ENCODE assay signal across 22 cellular contexts in genomic region chr6:98146656-98147055, GRCh38.
DNase-seq lines count a peak whose midpoint lies in the region; ATAC-seq, FAIRE-seq and TF ChIP-seq lines count a peak whose summit lies in the region.
"Had no signal": no experiment of that assay in that cellular context is flagged by ENCODE, and none has a peak within 500 bp of the region (broad histone marks: within the 10 kb centered on the region; RNA-seq: fewer than 3 reads in every experiment).

No MANE protein-coding gene starts in this region.

- peak; percentile 21 for FAIRE-seq in D721Med (lab: Jason Lieb, UNC)
- FAIRE-seq: GM12891, GM18507 had no signal

- no peaks in the 10 kb centered on the region for H3K4me1 Mint-ChIP-seq in activated T-cell treated with anti-CD3 and anti-CD28 coated beads, Interleukin-2, amount 50 U/mL, for 4 hours (ENCODE audit: low read depth)
- H3K4me1 Mint-ChIP-seq: B cell; CD14-positive monocyte; CD8-positive, alpha-beta memory T cell had no signal

- in situ Hi-C loops in astrocyte of the spinal cord (cut with HindIII; ENCODE audit: low sequenced_read_pairs): no loop called here

- DNase-seq in D721Med (ENCODE audit: insufficient read length, low spot score) (no peak), M059J (ENCODE audit: low read depth) (peak; percentile 3), RWPE2 (ENCODE audit: low spot score) (no peak), astrocyte of the spinal cord (ENCODE audit: low read depth, low spot score) (peak; percentile 17), HuH-7.5 (ENCODE audit: low spot score) (no peak), C1 segment of cervical spinal cord (lab: John Stamatoyannopoulos, UW) (no peak)
- no peak for DNase-seq in activated T-cell treated with anti-CD3 and anti-CD28 coated beads, Interleukin-2, amount 50 U/mL, for 4 hours
- DNase-seq: CD4-positive, alpha-beta T cell; CD8-positive, alpha-beta memory T cell; DMS53; DMS79 treated with DMSO at 0.1 percent for 48 hours; GF-D8; GOT3; H7; HCEC 1CT had no signal

- ATAC-seq in RWPE2 (ENCODE audit: low read depth): peak; percentile 50; the same call in 2 of the 3 replicates
- ATAC-seq in activated T-cell treated with anti-CD3 and anti-CD28 coated beads, Interleukin-2, amount 50 U/mL, for 4 hours: no peak
- no peak for ATAC-seq in HG03135 (IDR thresholded peaks at IDR 0.05; ENCODE audit: unreplicated experiment)

- H3K36me3 ChIP-seq in RWPE2 (ENCODE audit: low read depth): no peaks in the 10 kb centered on the region
- H3K36me3 ChIP-seq: BLaER1 had no signal

- H3K27me3 ChIP-seq in RWPE2 (ENCODE audit: insufficient read depth, poor library complexity, severe bottlenecking): peaks cover 5% of the 10 kb centered on the region
- H3K27me3 ChIP-seq: BLaER1 had no signal

- H3K4me1 ChIP-seq in RWPE2 (ENCODE audit: insufficient read depth, poor library complexity, severe bottlenecking): no peaks in the 10 kb centered on the region
- H3K4me1 ChIP-seq: BLaER1 had no signal

- H3K9me3 ChIP-seq in RWPE2 (ENCODE audit: severe bottlenecking): no peaks in the 10 kb centered on the region

- no peaks in the 10 kb centered on the region for H3K27me3 Mint-ChIP-seq in activated T-cell treated with anti-CD3 and anti-CD28 coated beads, Interleukin-2, amount 50 U/mL, for 4 hours (ENCODE audit: low read depth)
- H3K27me3 Mint-ChIP-seq: B cell; CD4-positive, alpha-beta T cell; CD8-positive, alpha-beta memory T cell had no signal

- H3K27ac ChIP-seq in RWPE2 (ENCODE audit: poor library complexity, severe bottlenecking): no peak overlapping the region
- H3K27ac ChIP-seq: 22Rv1, BLaER1 had no signal

- no peaks in the 10 kb centered on the region for H3K36me3 Mint-ChIP-seq in activated T-cell treated with anti-CD3 and anti-CD28 coated beads, Interleukin-2, amount 50 U/mL, for 4 hours (ENCODE audit: insufficient read depth)
- H3K36me3 Mint-ChIP-seq: CD14-positive monocyte; CD8-positive, alpha-beta memory T cell had no signal

- peaks cover 15% of the 10 kb centered on the region for H3K9me3 Mint-ChIP-seq in activated T-cell treated with anti-CD3 and anti-CD28 coated beads, Interleukin-2, amount 50 U/mL, for 4 hours

- H3K4me3 ChIP-seq in RWPE2 (ENCODE audit: severe bottlenecking): no peak overlapping the region
- no peak overlapping the region for H3K4me3 ChIP-seq in astrocyte of the spinal cord (ENCODE audit: low read depth, low read length)
- H3K4me3 ChIP-seq: BLaER1 had no signal

- no peak overlapping the region for H3K4me3 Mint-ChIP-seq in activated T-cell treated with anti-CD3 and anti-CD28 coated beads, Interleukin-2, amount 50 U/mL, for 4 hours
- H3K4me3 Mint-ChIP-seq: B cell; CD14-positive monocyte; CD4-positive, alpha-beta T cell; CD8-positive, alpha-beta memory T cell had no signal

- TF ChIP-seq CTCF in D721Med (IDR thresholded peaks at IDR 0.05; ENCODE audit: insufficient read depth, missing control alignments) (no peak), RWPE2 (IDR thresholded peaks at IDR 0.05; ENCODE audit: poor library complexity, severe bottlenecking) (no peak), astrocyte of the spinal cord (IDR thresholded peaks at IDR 0.05; ENCODE audit: low read depth, low read length) (no peak)

Comparison
In these comparisons a context has a peak if more than half of its experiments do, and no peak if none do; other contexts are left out.
1. DNase-seq: peak in M059J (single experiment) and astrocyte of the spinal cord (single experiment); none in D721Med (single experiment), RWPE2 (single experiment), activated T-cell treated with anti-CD3 and anti-CD28 coated beads, Interleukin-2, amount 50 U/mL, for 4 hours (single experiment), HuH-7.5 (single experiment) and C1 segment of cervical spinal cord (0 of 14).